1 cellular context compared by ENCODE assay signal in genomic region chr6:7006536-7007191, GRCh38.
A peak's percentile ranks its signal among the peaks of the same experiment; 100 is the strongest.
TF ChIP-seq lines count a peak whose summit lies in the region.

No MANE protein-coding gene starts in this region.

TF ChIP-seq in HepG2, 621 proteins besides CTCF, POLR2A, EP300 and RAD21 (continued from another document):
- TF ChIP-seq NR2F1 (CRISPR knock-in tag; IDR thresholded peaks at IDR 0.05) (0 out of 4 replicates have a peak, but pooled peaks of 1 of the 2 experiments have one; percentile 14), NR2F6 (IDR thresholded peaks at IDR 0.05) (0 out of 2 replicates have a peak, but pooled peaks have one; percentile 15), NR2F6 (CRISPR knock-in tag; IDR thresholded peaks at IDR 0.05) (no peak), HNF4A (CRISPR knock-in tag; IDR thresholded peaks at IDR 0.05) (peak; percentile 31; the same call in 1 of the 2 replicates)
